Comparison of ENCODE assay signal across 9 cellular contexts in genomic region chr18:35343488-35343935, GRCh38. TPM values are rescaled to one million over a fixed set of nuclear protein-coding genes. Genes with fewer than 3 reads are reported as not detected.
DNase-seq lines count a peak whose midpoint lies in the region; ATAC-seq, FAIRE-seq and TF ChIP-seq lines count a peak whose summit lies in the region.
"Had no signal": no experiment of that assay in that cellular context is flagged by ENCODE, and none has a peak within 500 bp of the region (broad histone marks: within the 10 kb centered on the region; RNA-seq: fewer than 3 reads in every experiment).

No MANE protein-coding gene starts in this region.

- FAIRE-seq in endothelial cell of umbilical vein (lab: Jason Lieb, UNC) (no peak), pancreas (lab: Jason Lieb, UNC) (no peak)
- FAIRE-seq: islet of Langerhans had no signal

- DNase-seq in DND-41 (no peak), PC-3 (no peak), endothelial cell of umbilical vein (ENCODE audit: low read depth, low spot score) (no peak), pancreas (no peak), C1 segment of cervical spinal cord (lab: John Stamatoyannopoulos, UW) (no peak)
- no peak for DNase-seq in NK-92 treated with Interleukin-12 subunit alpha and Interleukin-12 subunit beta, amount 100 ng/mL, for 24 hours (lab: John Stamatoyannopoulos, UW)

- H3K9me3 ChIP-seq in DND-41 (ENCODE audit: insufficient read depth, low read length, severe bottlenecking) (no peaks in the 10 kb centered on the region), PC-3 (ENCODE audit: low read length) (no peaks in the 10 kb centered on the region), endothelial cell of umbilical vein (replicated peaks; ENCODE audit: control insufficient read depth, insufficient read depth, low read length) (no peaks in the 10 kb centered on the region), pancreas (no peaks in the 10 kb centered on the region)

- TF ChIP-seq CTCF in DND-41 (IDR thresholded peaks at IDR 0.05; ENCODE audit: borderline replicate concordance, extremely low read depth, low read length, poor library complexity, severe bottlenecking) (no peak), PC-3 (conservative IDR thresholded peaks at IDR 0.05; ENCODE audit: low read depth, low read length) (no peak), endothelial cell of umbilical vein (IDR thresholded peaks at IDR 0.05; ENCODE audit: extremely low read depth in 1 of 2, insufficient read depth in 1 of 2, low read depth in 1 of 2, low read length in 2 of 2) (no peak), pancreas (IDR thresholded peaks at IDR 0.05) (no peak)

- peak overlapping the region; percentile 79 for H3K9ac ChIP-seq in DND-41 (ENCODE audit: low read depth, low read length)
- peak overlapping the region; percentile 96 for H3K9ac ChIP-seq in PC-3 (ENCODE audit: low read length)
- H3K9ac ChIP-seq in endothelial cell of umbilical vein (replicated peaks; ENCODE audit: extremely low read depth, insufficient read depth, low read length) = peak overlapping the region; percentile 99

- H3K27me3 ChIP-seq in DND-41 (ENCODE audit: insufficient read depth, low read length, poor library complexity) (no peaks in the 10 kb centered on the region), PC-3 (ENCODE audit: low read length) (no peaks in the 10 kb centered on the region), endothelial cell of umbilical vein (ENCODE audit: control insufficient read depth in 2 of 2, insufficient read depth in 2 of 2, low read length in 2 of 2) (no peaks in the 10 kb centered on the region), pancreas (no peaks in the 10 kb centered on the region)

- H3K9me1 ChIP-seq in endothelial cell of umbilical vein (replicated peaks; ENCODE audit: control insufficient read depth, extremely low read depth, insufficient read depth, low read length) = no peaks in the 10 kb centered on the region

- H3K36me3 ChIP-seq in DND-41 (ENCODE audit: insufficient read depth, low read length) (peaks cover 38% of the 10 kb centered on the region), PC-3 (ENCODE audit: low read depth, low read length) (peaks cover 12% of the 10 kb centered on the region; the same call in 1 of the 2 replicates), endothelial cell of umbilical vein (ENCODE audit: control insufficient read depth in 2 of 2, extremely low read depth in 1 of 2, insufficient read depth in 2 of 2, low read length in 2 of 2) (peaks cover 15 to 18% of the 10 kb centered on the region in 2 experiments), pancreas (peaks cover 0 to 20% (median 15%) of the 10 kb centered on the region in 3 donors)

- ATAC-seq in DND-41 (ENCODE audit: insufficient read depth, low read depth) (no peak), PC-3 (no peak), pancreas (no peak), HG03196 (IDR thresholded peaks at IDR 0.05; ENCODE audit: unreplicated experiment) (no peak), HG03097 (IDR thresholded peaks at IDR 0.05; ENCODE audit: low FRiP score, unreplicated experiment) (no peak)

- no peaks in the 10 kb centered on the region for H3K9me2 ChIP-seq in PC-3 (replicated peaks; ENCODE audit: low read length)

- dilution Hi-C loops in endothelial cell of umbilical vein (cut with MboI; ENCODE audit: extremely low pct_ligation_motif_present, low sequenced_read_pairs) = no loop called here

- TF ChIP-seq POLR2A in endothelial cell of umbilical vein (IDR thresholded peaks at IDR 0.05; ENCODE audit: low read depth, low read length) = no peak

- H3K79me2 ChIP-seq in DND-41 (ENCODE audit: insufficient read depth, low read length) = peaks cover 61% of the 10 kb centered on the region
- peaks cover 41% of the 10 kb centered on the region for H3K79me2 ChIP-seq in PC-3 (ENCODE audit: low read length)
- peaks cover 53% of the 10 kb centered on the region for H3K79me2 ChIP-seq in endothelial cell of umbilical vein (ENCODE audit: control insufficient read depth, insufficient read depth, low read length)

- H3K4me2 ChIP-seq in DND-41 (ENCODE audit: insufficient read depth, low read length) (peak overlapping the region; percentile 71), PC-3 (ENCODE audit: low read length) (peak overlapping the region; percentile 88), endothelial cell of umbilical vein (ENCODE audit: insufficient read depth, low read length) (peak overlapping the region; percentile 90)

- intact Hi-C loops in PC-3 (cut with micrococcal nuclease) = no loop called here
- intact Hi-C loops in endothelial cell of umbilical vein (cut with micrococcal nuclease) = loop anchor here (1.0 to 5.0 kb wide), 2 partner anchors 300 to 336 kb away; no protein-coding TSS in a partner anchor
- intact Hi-C loops in pancreas (cut with DNase I) = no loop called here

- H2AFZ ChIP-seq in DND-41 (ENCODE audit: low read depth, low read length) (0 out of 2 replicates have a peak overlapping the region, but pooled peaks have one; percentile 27), PC-3 (ENCODE audit: low read length) (no peak overlapping the region), endothelial cell of umbilical vein (ENCODE audit: low read depth, low read length) (no peak overlapping the region)

- no peaks in the 10 kb centered on the region for H3F3A ChIP-seq in PC-3 (ENCODE audit: low read length, unreplicated experiment)

- CTCF ChIA-PET in PC-3 (lab: Charles Lee) = no interaction called here
- CTCF ChIA-PET in endothelial cell of umbilical vein (lab: Charles Lee) = interaction anchor here (1.0 to 2.6 kb wide), 5 partner anchors 8 to 337 kb away, joined by 3 to 26 read pairs (median 5); no protein-coding TSS in a partner anchor

- peaks cover 49% of the 10 kb centered on the region for H4K20me1 ChIP-seq in DND-41 (ENCODE audit: insufficient read depth, low read length)
- peaks cover 13% of the 10 kb centered on the region; the same call in 1 of the 2 replicates for H4K20me1 ChIP-seq in PC-3 (ENCODE audit: low read length)
- peaks cover 17% of the 10 kb centered on the region for H4K20me1 ChIP-seq in endothelial cell of umbilical vein (replicated peaks; ENCODE audit: control insufficient read depth, extremely low read depth, insufficient read depth, low read length)

- WGBS in pancreas, 2 donors = 0 to 2% methylated on average over 15 of the region's 15 CpGs

- POLR2A ChIA-PET in PC-3 (lab: Charles Lee; ENCODE audit: unreplicated experiment) (no interaction called here), endothelial cell of umbilical vein (lab: Charles Lee) (interaction anchor here (0.7 to 1.1 kb wide), 2 partner anchors 103 to 367 kb away, joined by 3 read pairs; partner anchors contain the start of gene ZNF397)

- peak overlapping the region; percentile 64 to 78 for H3K4me3 ChIP-seq in DND-41 (ENCODE audit: low read depth in 1 of 2, low read length in 2 of 2)
- H3K4me3 ChIP-seq in PC-3 (ENCODE audit: low read length) = peak overlapping the region; percentile 76
- H3K4me3 ChIP-seq in endothelial cell of umbilical vein (replicated peaks in 1 of 3; ENCODE audit: insufficient read depth in 1 of 3, low read depth in 1 of 3, low read length in 3 of 3) = peak overlapping the region; percentile 69 to 97 (median 92)
- peak overlapping the region; percentile 54 to 92 (median 89) for H3K4me3 ChIP-seq in pancreas

- BruUV-seq in PC-3 (replicated peaks; lab: Mats Ljungman, UMichigan) (TSS peak; percentile 43), endothelial cell of umbilical vein (replicated peaks; lab: Mats Ljungman, UMichigan) (TSS peak; percentile 21)

- H3K4me1 ChIP-seq in DND-41 (ENCODE audit: insufficient read depth, low read length) (peaks cover 31% of the 10 kb centered on the region), PC-3 (ENCODE audit: insufficient read depth, low read length) (peaks cover 11% of the 10 kb centered on the region; the same call in 1 of the 2 replicates), endothelial cell of umbilical vein (ENCODE audit: control insufficient read depth, extremely low read depth, insufficient read depth, low read length) (peaks cover 18% of the 10 kb centered on the region), pancreas (peaks cover 0 to 28% (median 24%) of the 10 kb centered on the region in 3 donors)

- H3K27ac ChIP-seq in DND-41 (ENCODE audit: low read length) (peak overlapping the region; percentile 90), PC-3 (ENCODE audit: low read length) (no peak overlapping the region), endothelial cell of umbilical vein (ENCODE audit: insufficient read depth, low read depth, low read length) (peak overlapping the region; percentile 95), pancreas (peak overlapping the region; percentile 95 to 99 (median 98))

RNA-seq across cellular contexts. Expression of gene ZNF24, which starts 0.7 kb away (rescaled TPM):
- total RNA-seq in PC-3 (2014; rRNA removed) = 10.4 and 11.0 TPM in 2 replicates
- 38.6 and 40.2 TPM in 2 replicates for total RNA-seq in endothelial cell of umbilical vein
- polyA plus RNA-seq in endothelial cell of umbilical vein = 7.0 and 10.3 TPM in 2 replicates
- 9.7 and 9.8 TPM in 2 replicates for polyA plus RNA-seq in endothelial cell of umbilical vein (2011; cell fraction: cytosol; rRNA removed)
- polyA plus RNA-seq in endothelial cell of umbilical vein (2011; cell fraction: nucleus; rRNA removed) = 22.2 and 26.8 TPM in 2 replicates
- 15.9 and 23.1 TPM in 2 replicates for polyA plus RNA-seq in endothelial cell of umbilical vein (2012)
- polyA minus RNA-seq in endothelial cell of umbilical vein = 34.9 and 43.1 TPM in 2 replicates
- 14.1 TPM for polyA minus RNA-seq in endothelial cell of umbilical vein (2011; cell fraction: cytosol; rRNA and poly(A)+ RNA removed)
- polyA minus RNA-seq in endothelial cell of umbilical vein (2011; cell fraction: nucleus; rRNA and poly(A)+ RNA removed) = 24.6 and 35.3 TPM in 2 replicates
- total RNA-seq in pancreas = 10 to 100 TPM; 17.3 to 37.8 (median 25.3) TPM
- 10 to 100 TPM in 1 of 2 donors, 1 to 10 TPM in 1; 7.5 to 15.9 TPM for polyA plus RNA-seq in pancreas

RNA-seq across cellular contexts. Expression of gene ZNF396, which starts 33.6 kb away (rescaled TPM):
- total RNA-seq in PC-3 (2014; rRNA removed) (0.40 and 0.95 TPM in 2 replicates), endothelial cell of umbilical vein (0.44 and 0.72 TPM in 2 replicates), pancreas (1 to 10 TPM; 2.1 to 3.8 (median 2.4) TPM)
- polyA plus RNA-seq in endothelial cell of umbilical vein (0.14 and 0.28 TPM in 2 replicates), pancreas (1 to 10 TPM; 1.2 to 2.7 TPM)
- polyA plus RNA-seq in endothelial cell of umbilical vein (2011; cell fraction: cytosol; rRNA removed) = 0.25 and 0.27 TPM in 2 replicates
- polyA plus RNA-seq in endothelial cell of umbilical vein (2011; cell fraction: nucleus; rRNA removed) = 0.42 and 0.90 TPM in 2 replicates
- polyA plus RNA-seq in endothelial cell of umbilical vein (2012) = 0.27 and 0.52 TPM in 2 replicates
- polyA minus RNA-seq in endothelial cell of umbilical vein = 0.68 and 0.98 TPM in 2 replicates
- polyA minus RNA-seq in endothelial cell of umbilical vein (2011; cell fraction: cytosol; rRNA and poly(A)+ RNA removed) = not detected
- 0.43 and 0.58 TPM in 2 replicates for polyA minus RNA-seq in endothelial cell of umbilical vein (2011; cell fraction: nucleus; rRNA and poly(A)+ RNA removed)

RNA-seq across cellular contexts. Expression of gene ZSCAN30, which starts 53.5 kb away (rescaled TPM):
- total RNA-seq in PC-3 (2014; rRNA removed) = 2.8 and 3.5 TPM in 2 replicates
- total RNA-seq in endothelial cell of umbilical vein = 14.6 and 18.0 TPM in 2 replicates
- polyA plus RNA-seq in endothelial cell of umbilical vein = 5.9 and 6.7 TPM in 2 replicates
- 5.7 and 6.5 TPM in 2 replicates for polyA plus RNA-seq in endothelial cell of umbilical vein (2011; cell fraction: cytosol; rRNA removed)
- polyA plus RNA-seq in endothelial cell of umbilical vein (2011; cell fraction: nucleus; rRNA removed) = 50.6 and 60.6 TPM in 2 replicates
- 12.5 and 13.5 TPM in 2 replicates for polyA plus RNA-seq in endothelial cell of umbilical vein (2012)
- polyA minus RNA-seq in endothelial cell of umbilical vein = 19.4 and 25.6 TPM in 2 replicates
- polyA minus RNA-seq in endothelial cell of umbilical vein (2011; cell fraction: cytosol; rRNA and poly(A)+ RNA removed) = 1.2 TPM
- 24.2 and 33.0 TPM in 2 replicates for polyA minus RNA-seq in endothelial cell of umbilical vein (2011; cell fraction: nucleus; rRNA and poly(A)+ RNA removed)
- total RNA-seq in pancreas = 10 to 100 TPM in 1 of 6 donors, 1 to 10 TPM in 5; 5.2 to 16.9 (median 8.5) TPM
- 10 to 100 TPM in 1 of 2 donors, 1 to 10 TPM in 1; 8.7 to 13.9 TPM for polyA plus RNA-seq in pancreas
